In the genomic region with DNA sequence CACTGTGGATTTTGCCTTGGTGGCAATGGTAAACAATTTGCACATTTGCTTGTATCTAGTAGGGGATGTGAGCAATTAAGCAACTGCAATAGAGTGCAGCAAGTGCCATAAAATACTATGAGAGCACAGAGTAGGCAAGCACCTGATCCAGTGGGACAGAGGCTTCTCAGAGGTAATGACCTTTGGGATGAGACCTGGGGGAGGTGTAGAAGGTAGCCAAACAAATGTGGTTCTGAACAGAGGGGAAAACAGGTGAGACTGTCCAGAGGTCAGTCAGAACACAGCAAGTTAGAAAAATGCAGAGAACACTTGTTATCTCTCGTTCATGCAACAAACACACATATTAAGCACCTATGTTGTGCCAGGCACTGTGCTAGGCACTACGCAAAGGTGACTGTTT, we compare ENCODE assay signal across 1 cellular context.
TF ChIP-seq lines count a peak whose summit lies in the region.

No MANE protein-coding gene starts in this region.

TF ChIP-seq in WTC11, 78 proteins besides CTCF, POLR2A, EP300 and RAD21 (continued from another document):
- TF ChIP-seq, protein P1, sequence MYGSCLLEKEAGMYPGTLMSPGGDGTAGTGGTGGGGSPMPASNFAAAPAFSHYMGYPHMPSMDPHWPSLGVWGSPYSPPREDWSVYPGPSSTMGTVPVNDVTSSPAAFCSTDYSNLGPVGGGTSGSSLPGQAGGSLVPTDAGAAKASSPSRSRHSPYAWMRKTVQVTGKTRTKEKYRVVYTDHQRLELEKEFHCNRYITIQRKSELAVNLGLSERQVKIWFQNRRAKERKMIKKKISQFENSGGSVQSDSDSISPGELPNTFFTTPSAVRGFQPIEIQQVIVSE (CRISPR knock-in tag; IDR thresholded peaks at IDR 0.05; ENCODE audit: borderline replicate concordance): no peak
- no peak for TF ChIP-seq TP53 (CRISPR knock-in tag; IDR thresholded peaks at IDR 0.05)
TF ChIP-seq in WTC11: peak in this region for 0.
